In genomic region chr3:178334239-178334638, GRCh38 we compare ENCODE assay signal across 25 cellular contexts.
A peak's percentile ranks its signal among the peaks of the same experiment; 100 is the strongest.
DNase-seq lines count a peak whose midpoint lies in the region; ATAC-seq, FAIRE-seq and TF ChIP-seq lines count a peak whose summit lies in the region.
"Had no signal": no experiment of that assay in that cellular context is flagged by ENCODE, and none has a peak within 500 bp of the region (broad histone marks: within the 10 kb centered on the region; RNA-seq: fewer than 3 reads in every experiment).

No MANE protein-coding gene starts in this region.

- TF ChIP-seq POLR2A in spleen (IDR thresholded peaks at IDR 0.05) (no peak), stomach (IDR thresholded peaks at IDR 0.05) (no peak)

- H3K36me3 ChIP-seq in bronchial epithelial cell (ENCODE audit: control insufficient read depth, insufficient read depth, low read length), result no peaks in the 10 kb centered on the region
- H3K36me3 ChIP-seq in kidney (ENCODE audit: control insufficient read depth in 1 of 2, insufficient read depth in 2 of 2, low read length in 2 of 2), result no peaks in the 10 kb centered on the region
- H3K36me3 ChIP-seq in spleen, result no peaks in the 10 kb centered on the region
- no peaks in the 10 kb centered on the region for H3K36me3 ChIP-seq in brain microvascular endothelial cell (replicated peaks)
- no peaks in the 10 kb centered on the region for H3K36me3 ChIP-seq in stomach
- H3K36me3 ChIP-seq: BE2C; BLaER1 treated with 17β-estradiol and CSF1 and Interleukin-3, amounts not matched to agents 10 nM and 100 nM had no signal

- H3K9ac ChIP-seq in kidney (ENCODE audit: low read length in 2 of 2), result no peak overlapping the region
- H3K9ac ChIP-seq: BLaER1 treated with 17β-estradiol and CSF1 and Interleukin-3, amounts not matched to agents 10 nM and 100 nM had no signal

- WGBS in spleen, 5 donors, result 96 to 100% (median 98%) methylated on average over 3 of the region's 3 CpGs
- WGBS in stomach, 5 donors, result 93 to 100% (median 99%) methylated on average over 3 of the region's 3 CpGs

- FAIRE-seq in HTR-8/SVneo (lab: Jason Lieb, UNC) (peak; percentile 58), bronchial epithelial cell (lab: Jason Lieb, UNC) (peak; percentile 62), kidney (lab: Jason Lieb, UNC) (no peak)
- FAIRE-seq: A549, D721Med, GM12878 had no signal

- in situ Hi-C loops in brain microvascular endothelial cell (cut with HindIII; ENCODE audit: low pct_ligation_motif_present, low sequenced_read_pairs), result no loop called here

- ATAC-seq in HG03196 (IDR thresholded peaks at IDR 0.05; ENCODE audit: unreplicated experiment) (no peak), HG03175 (IDR thresholded peaks at IDR 0.05; ENCODE audit: unreplicated experiment) (no peak)
- ATAC-seq: A549, GM12878 had no signal

- H3K9me3 ChIP-seq in kidney (ENCODE audit: control insufficient read depth in 1 of 2, low read length in 2 of 2) (no peaks in the 10 kb centered on the region), spleen (no peaks in the 10 kb centered on the region), stomach (no peaks in the 10 kb centered on the region)
- H3K9me3 ChIP-seq: A549, BE2C had no signal

- no peak for TF ChIP-seq EP300 in stomach (IDR thresholded peaks at IDR 0.05)

- H3K27me3 ChIP-seq in bronchial epithelial cell (ENCODE audit: control insufficient read depth, insufficient read depth, low read length) (no peaks in the 10 kb centered on the region), spleen (replicated peaks in 1 of 7) (no peaks in the 10 kb centered on the region), brain microvascular endothelial cell (replicated peaks) (no peaks in the 10 kb centered on the region), stomach (no peaks in the 10 kb centered on the region)
- H3K27me3 ChIP-seq: BE2C; BLaER1 treated with 17β-estradiol and CSF1 and Interleukin-3, amounts not matched to agents 10 nM and 100 nM had no signal

- no peaks in the 10 kb centered on the region for H3K4me1 ChIP-seq in kidney (ENCODE audit: control insufficient read depth in 1 of 2, insufficient read depth in 1 of 2, low read depth in 1 of 2, low read length in 2 of 2)
- no peaks in the 10 kb centered on the region for H3K4me1 ChIP-seq in spleen
- H3K4me1 ChIP-seq in stomach, result no peaks in the 10 kb centered on the region
- H3K4me1 ChIP-seq: A549, BE2C had no signal

- DNase-seq in HTR-8/SVneo (ENCODE audit: insufficient read length, low spot score) (no peak), bronchial epithelial cell (ENCODE audit: low read depth) (no peak), kidney (peak; percentile 12), spleen (peak; percentile 36), brain microvascular endothelial cell (no peak), stomach (no peak)
- DNase-seq: 8988T; ACHN; AML-193; BE2C; CD4-positive, alpha-beta T cell; CD8-positive, alpha-beta memory T cell; DMS 273 treated with DMSO at 0.1 percent for 48 hours; DMS79; EL; GDM1; GOT3; H7; HCEC 1CT had no signal

- H3K4me3 ChIP-seq in bronchial epithelial cell (ENCODE audit: low read depth, low read length), result no peak overlapping the region
- no peak overlapping the region for H3K4me3 ChIP-seq in kidney (ENCODE audit: low read length in 2 of 2)
- H3K4me3 ChIP-seq in spleen, result no peak overlapping the region
- H3K4me3 ChIP-seq in brain microvascular endothelial cell (ENCODE audit: low read depth, low read length), result no peak overlapping the region
- H3K4me3 ChIP-seq in stomach, result no peak overlapping the region
- H3K4me3 ChIP-seq: A549; BLaER1 treated with 17β-estradiol and CSF1 and Interleukin-3, amounts not matched to agents 10 nM and 100 nM; GM12878 had no signal

- TF ChIP-seq CTCF in bronchial epithelial cell (IDR thresholded peaks at IDR 0.05; ENCODE audit: insufficient read depth, low read length, severe bottlenecking) (no peak), kidney (IDR thresholded peaks at IDR 0.05; ENCODE audit: borderline replicate concordance, extremely low read depth, insufficient read depth) (no peak), spleen (IDR thresholded peaks at IDR 0.05 in 8 of 11, conservative IDR thresholded peaks at IDR 0.05 in 3 of 11) (no peak), brain microvascular endothelial cell (IDR thresholded peaks at IDR 0.05; ENCODE audit: low read depth, low read length, missing control alignments) (no peak), stomach (IDR thresholded peaks at IDR 0.05) (no peak)

- intact Hi-C loops in kidney (cut with DNase I) (no loop called here), spleen (cut with DNase I; ENCODE audit: low total_unique reads) (no loop called here), stomach (cut with DNase I; ENCODE audit: low total_unique reads) (no loop called here)

- H3K27ac ChIP-seq in kidney (ENCODE audit: low read depth in 2 of 2, low read length in 2 of 2), result no peak overlapping the region
- no peak overlapping the region for H3K27ac ChIP-seq in spleen
- H3K27ac ChIP-seq in brain microvascular endothelial cell, result no peak overlapping the region
- no peak overlapping the region for H3K27ac ChIP-seq in stomach
- H3K27ac ChIP-seq: A549; BLaER1 treated with 17β-estradiol and CSF1 and Interleukin-3, amounts not matched to agents 10 nM and 100 nM had no signal

Comparison
In these comparisons a context has a peak if more than half of its experiments do, and no peak if none do; other contexts are left out.
1. DNase-seq: peak in kidney (single experiment) and spleen (single experiment); none in HTR-8/SVneo (single experiment), bronchial epithelial cell (single experiment), brain microvascular endothelial cell (single experiment) and stomach (single experiment).